8 cellular contexts compared by ENCODE assay signal in genomic region chr22:36856121-36856791, GRCh38. TPM values are rescaled to one million over a fixed set of nuclear protein-coding genes. Genes with fewer than 3 reads are reported as not detected.
DNase-seq lines count a peak whose midpoint lies in the region; ATAC-seq and TF ChIP-seq lines count a peak whose summit lies in the region.

No MANE protein-coding gene starts in this region.

- H3K4me3 Mint-ChIP-seq in activated CD4-positive, alpha-beta T cell treated with anti-CD3 and anti-CD28 coated beads, Interleukin-2, amount 10 ng/mL, durations not matched to agents 24 days and 14 days = peak overlapping the region; percentile 70

- H3K4me1 ChIP-seq in liver (ENCODE audit: control insufficient read depth in 4 of 4, insufficient read depth in 4 of 4, low read length in 3 of 4) = peaks cover 0 to 8% (median 0%) of the 10 kb centered on the region in 4 donors

- H3K4me1 Mint-ChIP-seq in activated CD4-positive, alpha-beta T cell treated with anti-CD3 and anti-CD28 coated beads, Interleukin-2, amount 10 ng/mL, durations not matched to agents 24 days and 14 days = peaks cover 42% of the 10 kb centered on the region

- peak; percentile 89 to 93 for TF ChIP-seq RAD21 in liver (IDR thresholded peaks at IDR 0.05)

- no peak overlapping the region for H3K9ac ChIP-seq in liver (ENCODE audit: low read depth in 1 of 2, low read length in 2 of 2)

- H3K9me3 ChIP-seq in liver (ENCODE audit: control insufficient read depth in 4 of 4, low read length in 3 of 4) = no peaks in the 10 kb centered on the region

- TF ChIP-seq POLR2A in GM18505 (IDR thresholded peaks at IDR 0.05; ENCODE audit: borderline replicate concordance, extremely low read depth, insufficient read depth, insufficient read length) = no peak

- H3K27ac ChIP-seq in liver (ENCODE audit: low read depth in 1 of 2, low read length in 2 of 2) = no peak overlapping the region

- TF ChIP-seq CTCF in choroid plexus epithelial cell (conservative IDR thresholded peaks at IDR 0.05; ENCODE audit: low read depth, low read length) = peak; percentile 100
- TF ChIP-seq CTCF in liver (IDR thresholded peaks at IDR 0.05; ENCODE audit: low read depth, low read length, missing input control) = peak; percentile 100

- WGBS in liver = 7% methylated on average over 30 of the region's 30 CpGs

- intact Hi-C loops in activated CD4-positive, alpha-beta T cell treated with anti-CD3 and anti-CD28 coated beads, Interleukin-2, amount 10 ng/mL, durations not matched to agents 24 days and 14 days (cut with micrococcal nuclease) = loop anchor here (1.0 kb wide), 3 partner anchors 74 to 310 kb away; no protein-coding TSS in a partner anchor

- no peaks in the 10 kb centered on the region for H3K27me3 ChIP-seq in liver (ENCODE audit: control insufficient read depth in 4 of 4, insufficient read depth in 4 of 4, low read length in 3 of 4)

- peak; percentile 92 for DNase-seq in DMS 273 (lab: John Stamatoyannopoulos, UW; ENCODE audit: unreplicated experiment)
- DNase-seq in NCI-H526 treated with DMSO at 0.1 percent for 48 hours (lab: John Stamatoyannopoulos, UW) = peak; percentile 21
- peak; percentile 99 for DNase-seq in activated CD4-positive, alpha-beta T cell treated with anti-CD3 and anti-CD28 coated beads, Interleukin-2, amount 10 ng/mL, durations not matched to agents 24 days and 14 days
- peak; percentile 91 for DNase-seq in choroid plexus epithelial cell (ENCODE audit: low read depth)
- peak; percentile 80 to 98 (median 90) for DNase-seq in stimulated activated CD4-positive, alpha-beta T cell treated with anti-CD3 and anti-CD28 coated beads, TNF-alpha, amount 100 ng/mL, for 1 hour (ENCODE audit: low read depth in 3 of 3, low spot score in 1 of 3)

- no peaks in the 10 kb centered on the region for H3K27me3 Mint-ChIP-seq in activated CD4-positive, alpha-beta T cell treated with anti-CD3 and anti-CD28 coated beads, Interleukin-2, amount 10 ng/mL, durations not matched to agents 24 days and 14 days

- H3K27ac Mint-ChIP-seq in activated CD4-positive, alpha-beta T cell treated with anti-CD3 and anti-CD28 coated beads, Interleukin-2, amount 10 ng/mL, durations not matched to agents 24 days and 14 days = peak overlapping the region; percentile 57

- ATAC-seq in HG03280 (IDR thresholded peaks at IDR 0.05; ENCODE audit: unreplicated experiment) (peak; percentile 37), GM18505 (IDR thresholded peaks at IDR 0.05; ENCODE audit: unreplicated experiment) (no peak)

- H3K4me3 ChIP-seq in choroid plexus epithelial cell (ENCODE audit: low read depth, low read length) (no peak overlapping the region), liver (ENCODE audit: low read depth in 1 of 3, low read length in 3 of 3) (no peak overlapping the region)

- H3K9me3 Mint-ChIP-seq in activated CD4-positive, alpha-beta T cell treated with anti-CD3 and anti-CD28 coated beads, Interleukin-2, amount 10 ng/mL, durations not matched to agents 24 days and 14 days = peaks cover 8% of the 10 kb centered on the region

- peaks cover 4% of the 10 kb centered on the region for H3K36me3 Mint-ChIP-seq in activated CD4-positive, alpha-beta T cell treated with anti-CD3 and anti-CD28 coated beads, Interleukin-2, amount 10 ng/mL, durations not matched to agents 24 days and 14 days (ENCODE audit: low read depth)

- H3K36me3 ChIP-seq in liver (ENCODE audit: control insufficient read depth in 4 of 4, insufficient read depth in 3 of 4, low read depth in 1 of 4, low read length in 3 of 4) = no peaks in the 10 kb centered on the region

TF ChIP-seq in liver, 16 proteins besides CTCF, POLR2A, EP300 and RAD21:
- TF ChIP-seq YY1 (IDR thresholded peaks at IDR 0.05) (no peak), HNF4A (conservative IDR thresholded peaks at IDR 0.05) (no peak), TAF1 (conservative IDR thresholded peaks at IDR 0.05) (no peak), JUND (IDR thresholded peaks at IDR 0.05) (no peak)
- TF ChIP-seq, protein P1, sequence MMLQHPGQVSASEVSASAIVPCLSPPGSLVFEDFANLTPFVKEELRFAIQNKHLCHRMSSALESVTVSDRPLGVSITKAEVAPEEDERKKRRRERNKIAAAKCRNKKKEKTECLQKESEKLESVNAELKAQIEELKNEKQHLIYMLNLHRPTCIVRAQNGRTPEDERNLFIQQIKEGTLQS (IDR thresholded peaks at IDR 0.05) = no peak

RNA-seq across cellular contexts. Expression of gene NCF4, which starts 4.5 kb away (rescaled TPM):
- total RNA-seq in activated CD4-positive, alpha-beta T cell treated with anti-CD3 and anti-CD28 coated beads, Interleukin-2, amount 10 ng/mL, durations not matched to agents 24 days and 14 days = 12.3 and 13.6 TPM in 2 replicates
- 10 to 100 TPM in 1 of 2 donors, 1 to 10 TPM in 1; 6.9 to 14.3 TPM for total RNA-seq in liver
- 1 to 10 TPM; 3.9 TPM for polyA plus RNA-seq in liver

RNA-seq across cellular contexts. Expression of gene PVALB, which starts 39.4 kb away (rescaled TPM):
- total RNA-seq in activated CD4-positive, alpha-beta T cell treated with anti-CD3 and anti-CD28 coated beads, Interleukin-2, amount 10 ng/mL, durations not matched to agents 24 days and 14 days = not detected in 2 replicates
- under 1 TPM; 0.56 to 0.92 TPM for total RNA-seq in liver
- 1 to 10 TPM; 1.3 to 3.4 TPM for polyA plus RNA-seq in liver

RNA-seq across cellular contexts. Expression of gene CSF2RB, which starts 57.2 kb away (rescaled TPM):
- total RNA-seq in activated CD4-positive, alpha-beta T cell treated with anti-CD3 and anti-CD28 coated beads, Interleukin-2, amount 10 ng/mL, durations not matched to agents 24 days and 14 days = 5.0 and 5.2 TPM in 2 replicates
- 10 to 100 TPM in 1 of 2 donors, 1 to 10 TPM in 1; 3.0 to 10.5 TPM for total RNA-seq in liver
- 1 to 10 TPM in 1 of 2 donors, under 1 TPM in 1; 0.72 to 1.6 TPM for polyA plus RNA-seq in liver

Comparison
In these comparisons a context has a peak if more than half of its experiments do, and no peak if none do; other contexts are left out.
1. DNase-seq: peak in every context shown above with its lines; median percentile 99 in activated CD4-positive, alpha-beta T cell treated with anti-CD3 and anti-CD28 coated beads, Interleukin-2, amount 10 ng/mL, durations not matched to agents 24 days and 14 days; 92 in DMS 273; 91 in choroid plexus epithelial cell; 90 in stimulated activated CD4-positive, alpha-beta T cell treated with anti-CD3 and anti-CD28 coated beads, TNF-alpha, amount 100 ng/mL, for 1 hour; 21 in NCI-H526 treated with DMSO at 0.1 percent for 48 hours.